In the genomic region with DNA sequence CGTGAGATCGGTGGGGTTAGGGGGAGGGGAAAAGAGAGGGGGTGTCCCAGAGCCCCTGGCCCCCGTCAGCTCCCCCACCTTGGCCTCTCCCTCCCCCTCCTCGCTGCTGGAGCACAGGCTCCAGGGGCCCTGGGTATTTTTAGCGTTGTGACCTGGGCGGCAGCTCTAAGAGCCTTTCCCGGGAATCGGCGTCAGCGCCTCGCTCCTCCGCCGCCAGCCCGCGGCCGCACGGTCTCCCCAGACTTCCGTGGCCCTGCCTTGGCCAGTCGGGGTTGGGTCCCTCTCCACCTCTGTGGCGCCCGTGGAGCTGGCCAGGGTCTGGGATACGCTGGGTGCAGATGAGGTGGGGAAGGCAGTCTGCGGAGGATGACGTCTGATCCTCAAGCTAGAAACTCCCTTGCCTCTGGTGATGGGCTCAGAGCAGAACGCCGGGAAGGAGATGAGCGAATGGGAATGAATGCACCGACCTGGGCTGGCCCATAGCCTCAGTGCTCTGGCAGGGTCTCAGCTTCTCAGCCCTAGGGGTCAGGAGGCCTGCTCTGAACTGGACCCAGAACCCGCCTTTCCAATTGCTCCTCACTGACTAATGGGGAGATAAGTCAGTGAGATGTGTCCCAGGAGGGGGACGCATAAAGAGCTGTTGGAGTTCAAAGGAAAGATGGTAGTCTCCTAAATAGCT, we compare ENCODE assay signal across 8 cellular contexts. TPM values are rescaled to one million over a fixed set of nuclear protein-coding genes. Genes with fewer than 3 reads are reported as not detected.
DNase-seq lines count a peak whose midpoint lies in the region; ATAC-seq and TF ChIP-seq lines count a peak whose summit lies in the region.

No MANE protein-coding gene starts in this region.

- H3K79me2 ChIP-seq in osteoblast (ENCODE audit: insufficient read depth, low read length): peaks cover 3% of the 10 kb centered on the region

- H3K4me1 ChIP-seq in HAP-1 (peaks cover 7% of the 10 kb centered on the region), heart right ventricle (peaks cover 0 to 51% (median 39%) of the 10 kb centered on the region in 9 donors), osteoblast (ENCODE audit: insufficient read depth, low read length) (peaks cover 12% of the 10 kb centered on the region)

- peak; percentile 57 to 77 (median 71) for ATAC-seq in heart right ventricle
- ATAC-seq in GM19395 (IDR thresholded peaks at IDR 0.05; ENCODE audit: unreplicated experiment): no peak
- no peak for ATAC-seq in GM21825 (IDR thresholded peaks at IDR 0.05; ENCODE audit: unreplicated experiment)

- H3K27ac ChIP-seq in adipose tissue (ENCODE audit: low read depth, low read length) (peak overlapping the region; percentile 76), heart right ventricle (peak overlapping the region; percentile 94 to 100 (median 98)), osteoblast (ENCODE audit: low read depth, low read length) (peak overlapping the region; percentile 76)

- H3K27me3 ChIP-seq in HAP-1 (ENCODE audit: low read depth) (no peaks in the 10 kb centered on the region), heart right ventricle (peaks cover 0 to 23% (median 0%) of the 10 kb centered on the region in 7 donors), osteoblast (ENCODE audit: insufficient read depth, low read length) (no peaks in the 10 kb centered on the region)

- H4K20me1 ChIP-seq in osteoblast (ENCODE audit: insufficient read depth, low read length): peaks cover 5% of the 10 kb centered on the region

- H3K9me3 ChIP-seq in HAP-1 (no peaks in the 10 kb centered on the region), heart right ventricle (no peaks in the 10 kb centered on the region), osteoblast (ENCODE audit: low read depth, low read length) (no peaks in the 10 kb centered on the region)

- peak overlapping the region; percentile 93 for H3K4me2 ChIP-seq in osteoblast (ENCODE audit: insufficient read depth, low read length)

- H2AFZ ChIP-seq in osteoblast (ENCODE audit: low read length): peak overlapping the region; percentile 48

- DNase-seq in ACHN (peak; percentile 40), HAP-1 (ENCODE audit: low spot score in 2 of 2) (peak; percentile 11 to 48), heart right ventricle (peak; percentile 70 to 76), osteoblast (ENCODE audit: insufficient read length, low spot score, missing footprints) (peak; percentile 94)
- no peak for DNase-seq in central memory CD4-positive, alpha-beta T cell

- peaks cover 29% of the 10 kb centered on the region for H3K36me3 ChIP-seq in HAP-1 (replicated peaks)
- H3K36me3 ChIP-seq in heart right ventricle: peaks cover 0 to 41% (median 24%) of the 10 kb centered on the region in 9 donors
- H3K36me3 ChIP-seq in osteoblast (ENCODE audit: insufficient read depth, low read length): no peaks in the 10 kb centered on the region

- intact Hi-C loops in heart right ventricle (cut with DNase I): loop anchor here in 5 of 10 donors (2.0 to 5.0 kb wide), 4 partner anchors 32 to 50 kb away; a partner anchor contains a TSS

- H3K4me3 ChIP-seq in HAP-1 (peak overlapping the region; percentile 69), heart right ventricle (peak overlapping the region; percentile 41 to 97 (median 88)), osteoblast (ENCODE audit: insufficient read depth, low read length) (peak overlapping the region; percentile 82)

- TF ChIP-seq CTCF in heart right ventricle (IDR thresholded peaks at IDR 0.05): no peak
- TF ChIP-seq CTCF in osteoblast (IDR thresholded peaks at IDR 0.05; ENCODE audit: extremely low read depth, low read depth, low read length): no peak

- 12 to 17% (median 16%) methylated on average over 29 to 30 of the region's 30 CpGs for whole genome bisulfite sequencing in adipose tissue, 3 donors
- WGBS in heart right ventricle, 2 donors: 4 to 8% methylated on average over 28 to 30 of the region's 30 CpGs

- in situ Hi-C loops in ACHN (cut with HindIII; ENCODE audit: low pct_ligation_motif_present, low pct_unique_long_range_greater_than_20kb, low sequenced_read_pairs): no loop called here
- in situ Hi-C loops in HAP-1 (cut with MboI; ENCODE audit: low sequenced_read_pairs): no loop called here

RNA-seq across cellular contexts. Expression of a gene that starts 0.9 kb away (rescaled TPM):
- 10 to 100 TPM; 29.0 to 48.0 (median 31.3) TPM for polyA plus RNA-seq in adipose tissue
- total RNA-seq in heart right ventricle: 100 to 1,000 TPM; 284 to 676 (median 334) TPM
- polyA plus RNA-seq in heart right ventricle: 100 to 1,000 TPM; 353 to 381 TPM
- 8.7 and 13.0 TPM in 2 replicates for total RNA-seq in osteoblast

RNA-seq across cellular contexts. Expression of a gene that starts 8.7 kb away (rescaled TPM):
- polyA plus RNA-seq in adipose tissue: 10 to 100 TPM; 45.9 to 73.5 (median 62.2) TPM
- total RNA-seq in heart right ventricle: 100 to 1,000 TPM; 130 to 221 (median 144) TPM
- polyA plus RNA-seq in heart right ventricle: 100 to 1,000 TPM in 1 of 2 donors, 10 to 100 TPM in 1; 72.9 to 155 TPM
- 52.8 and 56.6 TPM in 2 replicates for total RNA-seq in osteoblast

RNA-seq across cellular contexts. Expression of a gene that starts 29.1 kb away (rescaled TPM):
- polyA plus RNA-seq in adipose tissue: under 1 TPM in 2 of 3 donors, not detected in 1; 0.02 to 0.04 TPM
- 1 to 10 TPM in 8 of 10 donors, under 1 TPM in 2; 0.59 to 2.4 (median 1.3) TPM for total RNA-seq in heart right ventricle
- polyA plus RNA-seq in heart right ventricle: 1 to 10 TPM in 1 of 2 donors, under 1 TPM in 1; 0.43 to 1.1 TPM
- not detected in 2 replicates for total RNA-seq in osteoblast

RNA-seq across cellular contexts. Expression of a gene that starts 44.2 kb away (rescaled TPM):
- polyA plus RNA-seq in adipose tissue (10 to 100 TPM; 13.2 to 29.5 (median 21.6) TPM), heart right ventricle (10 to 100 TPM; 11.7 to 34.5 TPM)
- total RNA-seq in heart right ventricle (10 to 100 TPM; 13.9 to 27.9 (median 18.2) TPM), osteoblast (26.5 and 31.8 TPM in 2 replicates)

RNA-seq across cellular contexts. Expression of a gene that starts 59.0 kb away (rescaled TPM):
- polyA plus RNA-seq in adipose tissue: 100 to 1,000 TPM in 1 of 3 donors, 10 to 100 TPM in 2; 25.0 to 105 (median 51.1) TPM
- total RNA-seq in heart right ventricle: 100 to 1,000 TPM in 5 of 10 donors, 10 to 100 TPM in 5; 66.9 to 161 (median 102) TPM
- 10 to 100 TPM; 48.4 to 64.5 TPM for polyA plus RNA-seq in heart right ventricle
- total RNA-seq in osteoblast: 182 and 267 TPM in 2 replicates

Comparison
In these comparisons a context has a peak if more than half of its experiments do, and no peak if none do; other contexts are left out.
1. ATAC-seq: peak in heart right ventricle (8 of 8); none in GM19395 (single experiment) and GM21825 (single experiment).
2. RNA of a gene that starts 0.9 kb away (total RNA-seq): 284 to 676 TPM in heart right ventricle; 8.7 to 13.0 TPM in osteoblast; every median in the first group is over 10 times any median in the second.
3. Peak in every context shown above with its lines, with median percentiles within 50 percentile points of each other: H3K4me3 ChIP-seq and H3K27ac ChIP-seq.